In the genomic region with DNA sequence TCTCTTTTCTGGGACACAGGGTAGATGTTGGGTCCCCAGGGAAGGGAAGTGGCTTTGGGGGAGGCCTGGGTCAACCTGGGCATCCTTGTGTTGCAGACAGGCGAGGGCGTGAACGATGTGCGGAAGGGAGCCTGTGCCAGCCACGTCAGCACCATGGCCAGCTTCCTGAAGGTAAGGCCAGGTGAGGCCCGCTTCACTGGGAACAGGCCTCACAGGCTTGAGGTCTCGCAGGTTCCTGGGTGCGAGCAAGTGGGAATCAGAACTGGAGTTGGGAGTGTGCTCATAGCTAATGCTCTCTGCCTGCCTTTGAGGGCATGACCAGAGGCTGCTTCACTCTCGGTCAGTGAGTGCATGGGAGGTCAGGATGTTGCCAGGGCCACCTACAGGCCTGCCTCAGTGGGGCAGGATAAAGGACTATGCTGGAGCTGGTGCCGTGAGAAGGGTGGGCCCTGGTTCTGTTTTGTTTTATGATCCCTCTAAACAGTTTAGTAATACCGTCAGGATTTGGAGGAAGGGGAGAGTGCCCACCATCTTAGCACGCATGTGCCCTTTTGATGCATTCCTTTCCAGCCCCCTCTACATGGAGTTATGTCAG, we compare ENCODE assay signal across 1 cellular context.
A peak's percentile ranks its signal among the peaks of the same experiment; 100 is the strongest.
TF ChIP-seq lines count a peak whose summit lies in the region.

No MANE protein-coding gene starts in this region.

TF ChIP-seq in K562, 482 proteins besides CTCF, POLR2A, EP300 and RAD21:
- no peak for TF ChIP-seq ZNF146 (CRISPR knock-in tag; IDR thresholded peaks at IDR 0.05; ENCODE audit: unreplicated experiment)
- TF ChIP-seq RBFOX2 (IDR thresholded peaks at IDR 0.05; ENCODE audit: low read depth, low read length) = 0 out of 2 replicates have a peak, but pooled peaks have one; percentile 18
- peak; percentile 26; the same call in 1 of the 2 replicates for TF ChIP-seq POLR2G (IDR thresholded peaks at IDR 0.05; ENCODE audit: low read depth, low read length)
- TF ChIP-seq PHB (CRISPR knock-in tag; IDR thresholded peaks at IDR 0.05) = no peak
TF ChIP-seq in K562: peak in this region for 2.
